24 cellular contexts compared by ENCODE assay signal in genomic region chr19:33553530-33554310, GRCh38.
"Had no signal": no experiment of that assay in that cellular context is flagged by ENCODE, and none has a peak within 500 bp of the region (broad histone marks: within the 10 kb centered on the region; RNA-seq: fewer than 3 reads in every experiment).

No MANE protein-coding gene starts in this region.

- H3K4me3 Mint-ChIP-seq: activated CD8-positive, alpha-beta T cell treated with anti-CD3 and anti-CD28 coated beads for 36 hours; activated naive CD8-positive, alpha-beta T cell treated with anti-CD3 and anti-CD28 coated beads, Interleukin-2, amount 50 U/mL, for 24 hours; activated T-cell treated with anti-CD3 and anti-CD28 coated beads, Interleukin-2, amount 50 U/mL, for 72 hours; brain had no signal

- DNase-seq: activated CD4-positive, alpha-beta T cell treated with anti-CD3 and anti-CD28 coated beads for 4 hours; activated CD8-positive, alpha-beta memory T cell treated with anti-CD3 and anti-CD28 coated beads, Interleukin-2, amount 50 U/mL, for 4 hours; activated CD8-positive, alpha-beta T cell treated with anti-CD3 and anti-CD28 coated beads for 36 hours; activated naive CD4-positive, alpha-beta T cell; activated naive CD8-positive, alpha-beta T cell treated with anti-CD3 and anti-CD28 coated beads, Interleukin-2, amount 50 U/mL, for 24 hours; activated T-cell treated with anti-CD3 and anti-CD28 coated beads, Interleukin-2, amount 50 U/mL, for 72 hours; amniotic stem cell; Kasumi-1; KBM-7; NCI-H1048; NCI-H146; NCI-H1930; NCI-H2107; NCI-H2171 treated with DMSO at 0.1 percent for 48 hours; NCI-H226; NCI-H510A; NCI-H526 treated with DMSO at 0.1 percent for 48 hours; NCI-H82; T-helper 1 cell had no signal

- H3K27ac ChIP-seq: SK-N-MC, VCaP had no signal

- H3K27ac Mint-ChIP-seq: activated CD8-positive, alpha-beta T cell treated with anti-CD3 and anti-CD28 coated beads for 36 hours; activated naive CD4-positive, alpha-beta T cell treated with anti-CD3 and anti-CD28 coated beads, Interleukin-2, amount 50 U/mL, for 72 hours; activated naive CD8-positive, alpha-beta T cell treated with anti-CD3 and anti-CD28 coated beads, Interleukin-2, amount 50 U/mL, for 24 hours; activated T-cell treated with anti-CD3 and anti-CD28 coated beads, Interleukin-2, amount 50 U/mL, for 72 hours; activated T-helper 2 cell treated with anti-CD3 and anti-CD28 coated beads, Interferon-gamma antibody, Interleukin-2, Interleukin-4, amounts not matched to agents 10 μg/mL and 5 μg/mL and 100 μg/mL, durations not matched to agents 14 hours and 24 hours and 36 hours; brain had no signal

- H3K36me3 Mint-ChIP-seq: activated naive CD4-positive, alpha-beta T cell treated with anti-CD3 and anti-CD28 coated beads, Interleukin-2, amount 50 U/mL, for 72 hours; brain had no signal

- ATAC-seq: activated CD8-positive, alpha-beta T cell treated with anti-CD3 and anti-CD28 coated beads for 36 hours; activated naive CD4-positive, alpha-beta T cell treated with anti-CD3 and anti-CD28 coated beads, Interleukin-2, amount 50 U/mL, for 72 hours; activated naive CD8-positive, alpha-beta T cell treated with anti-CD3 and anti-CD28 coated beads, Interleukin-2, amount 50 U/mL, for 24 hours; activated T-cell treated with anti-CD3 and anti-CD28 coated beads, Interleukin-2, amount 50 U/mL, for 72 hours had no signal

- H3K4me1 Mint-ChIP-seq: activated naive CD8-positive, alpha-beta T cell treated with anti-CD3 and anti-CD28 coated beads, Interleukin-2, amount 50 U/mL, for 24 hours had no signal

- H3K4me3 ChIP-seq: SK-N-MC had no signal

- H3K27me3 Mint-ChIP-seq: activated CD8-positive, alpha-beta T cell treated with anti-CD3 and anti-CD28 coated beads for 36 hours; activated naive CD8-positive, alpha-beta T cell treated with anti-CD3 and anti-CD28 coated beads, Interleukin-2, amount 50 U/mL, for 24 hours had no signal

- H3K9me3 Mint-ChIP-seq: activated CD8-positive, alpha-beta T cell treated with anti-CD3 and anti-CD28 coated beads for 36 hours; activated naive CD4-positive, alpha-beta T cell treated with anti-CD3 and anti-CD28 coated beads, Interleukin-2, amount 50 U/mL, for 72 hours; activated naive CD8-positive, alpha-beta T cell treated with anti-CD3 and anti-CD28 coated beads, Interleukin-2, amount 50 U/mL, for 24 hours; activated T-cell treated with anti-CD3 and anti-CD28 coated beads, Interleukin-2, amount 50 U/mL, for 72 hours; activated T-helper 2 cell treated with anti-CD3 and anti-CD28 coated beads, Interferon-gamma antibody, Interleukin-2, Interleukin-4, amounts not matched to agents 10 μg/mL and 5 μg/mL and 100 μg/mL, durations not matched to agents 14 hours and 24 hours and 36 hours had no signal
